13 cellular contexts compared by ENCODE assay signal in genomic region chr11:126790550-126790981, GRCh38.
DNase-seq lines count a peak whose midpoint lies in the region; ATAC-seq and TF ChIP-seq lines count a peak whose summit lies in the region.
"Had no signal": no experiment of that assay in that cellular context is flagged by ENCODE, and none has a peak within 500 bp of the region (broad histone marks: within the 10 kb centered on the region; RNA-seq: fewer than 3 reads in every experiment).

No MANE protein-coding gene starts in this region.

- intact Hi-C loops in Caco-2 (cut with micrococcal nuclease; ENCODE audit: unreplicated experiment) = no loop called here

- peak; percentile 92 for ATAC-seq in WTC11
- ATAC-seq: activated naive CD4-positive, alpha-beta T cell treated with anti-CD3 and anti-CD28 coated beads, Interleukin-2, amount 50 U/mL, for 72 hours; gastrocnemius medialis; Panc1 had no signal

- CTCF ChIA-PET in WTC11 (lab: Charles Lee) (interaction anchor here (0.6 to 1.9 kb wide), 22 partner anchors 9 to 349 kb away, joined by 3 to 30 read pairs (median 4); no protein-coding TSS in a partner anchor), Caco-2 (lab: Charles Lee) (no interaction called here)

- H3K4me3 ChIP-seq in H7 (ENCODE audit: insufficient read depth, low read depth, low read length) (no peak overlapping the region), Caco-2 (ENCODE audit: low read depth, low read length) (no peak overlapping the region)
- H3K4me3 ChIP-seq: gastrocnemius medialis, tibial artery had no signal

- H3K36me3 Mint-ChIP-seq in WTC11 (no peaks in the 10 kb centered on the region), Caco-2 (ENCODE audit: insufficient read depth, unreplicated experiment) (no peaks in the 10 kb centered on the region)
- H3K36me3 Mint-ChIP-seq: activated naive CD4-positive, alpha-beta T cell treated with anti-CD3 and anti-CD28 coated beads, Interleukin-2, amount 50 U/mL, for 72 hours; naive B cell had no signal

- H3K4me1 Mint-ChIP-seq in WTC11 (peaks cover 27% of the 10 kb centered on the region), Caco-2 (ENCODE audit: low read depth, unreplicated experiment) (no peaks in the 10 kb centered on the region)
- H3K4me1 Mint-ChIP-seq: naive B cell had no signal

- BruUV-seq in Caco-2 (replicated peaks; lab: Mats Ljungman, UMichigan) = no TSS peak

- DNase-seq in H7 = peak; percentile 49
- DNase-seq in WTC11 (ENCODE audit: low spot score) = peak; percentile 34
- DNase-seq in glomerular visceral epithelial cell (ENCODE audit: extremely low spot score) = peak; percentile 65
- peak; percentile 79 for DNase-seq in stromal cell of bone marrow (ENCODE audit: low read depth)
- DNase-seq in NCI-H2227 (lab: John Stamatoyannopoulos, UW; ENCODE audit: unreplicated experiment) = no peak
- DNase-seq in DMS153 (lab: John Stamatoyannopoulos, UW) = no peak
- no peak for DNase-seq in Caco-2
- DNase-seq: gastrocnemius medialis, naive B cell, NCI-H1436, tibial artery had no signal

- H3K9me3 Mint-ChIP-seq in WTC11 (no peaks in the 10 kb centered on the region), Caco-2 (ENCODE audit: unreplicated experiment) (no peaks in the 10 kb centered on the region)

- POLR2A ChIA-PET in WTC11 (lab: Charles Lee) = no interaction called here
- POLR2A ChIA-PET in Caco-2 (lab: Charles Lee) = no interaction called here

- no peaks in the 10 kb centered on the region for H3K4me1 ChIP-seq in Caco-2
- H3K4me1 ChIP-seq: gastrocnemius medialis, tibial artery had no signal

- H3K4me3 Mint-ChIP-seq in WTC11 = no peak overlapping the region
- H3K4me3 Mint-ChIP-seq in Caco-2 (ENCODE audit: unreplicated experiment) = no peak overlapping the region
- H3K4me3 Mint-ChIP-seq: naive B cell had no signal

- H3K27me3 ChIP-seq in H7 (ENCODE audit: control insufficient read depth, insufficient read depth, low read length) (no peaks in the 10 kb centered on the region), Caco-2 (replicated peaks; ENCODE audit: control insufficient read depth, insufficient read depth, low read length) (no peaks in the 10 kb centered on the region)
- H3K27me3 ChIP-seq: gastrocnemius medialis had no signal

- TF ChIP-seq CTCF in WTC11 (IDR thresholded peaks at IDR 0.05) = no peak
- no peak for TF ChIP-seq CTCF in Caco-2 (IDR thresholded peaks at IDR 0.05; ENCODE audit: insufficient read depth in 1 of 2, low read depth in 1 of 2, low read length in 1 of 2, severe bottlenecking in 1 of 2, unreplicated experiment in 1 of 2)

- H3K9me3 ChIP-seq in Caco-2 = no peaks in the 10 kb centered on the region
- H3K9me3 ChIP-seq: gastrocnemius medialis, tibial artery had no signal

- H3K27ac Mint-ChIP-seq in WTC11 (no peak overlapping the region), Caco-2 (ENCODE audit: unreplicated experiment) (no peak overlapping the region)
- H3K27ac Mint-ChIP-seq: activated naive CD4-positive, alpha-beta T cell treated with anti-CD3 and anti-CD28 coated beads, Interleukin-2, amount 50 U/mL, for 72 hours had no signal

- H3K36me3 ChIP-seq in H7 (replicated peaks; ENCODE audit: control insufficient read depth, insufficient read depth, low read length) (no peaks in the 10 kb centered on the region), Caco-2 (ENCODE audit: control insufficient read depth, insufficient read depth, low read length) (no peaks in the 10 kb centered on the region)
- H3K36me3 ChIP-seq: gastrocnemius medialis, tibial artery had no signal

- H3K27me3 Mint-ChIP-seq in WTC11 (ENCODE audit: low read depth) = no peaks in the 10 kb centered on the region
- H3K27me3 Mint-ChIP-seq in Caco-2 (ENCODE audit: insufficient read depth, unreplicated experiment) = peaks cover 23% of the 10 kb centered on the region

TF ChIP-seq in WTC11, 78 proteins besides CTCF, POLR2A, EP300 and RAD21:
- TF ChIP-seq OVOL2 (CRISPR knock-in tag; IDR thresholded peaks at IDR 0.05; ENCODE audit: borderline replicate concordance) = no peak
TF ChIP-seq in WTC11: peak in this region for 0.

Comparison
In these comparisons a context has a peak if more than half of its experiments do, and no peak if none do; other contexts are left out.
1. DNase-seq: peak in H7 (single experiment), WTC11 (single experiment), glomerular visceral epithelial cell (single experiment) and stromal cell of bone marrow (single experiment); none in NCI-H2227 (single experiment), DMS153 (single experiment) and Caco-2 (0 of 2).